17 cellular contexts compared by ENCODE assay signal in genomic region chr2:171128461-171128860, GRCh38.
"Had no signal": no experiment of that assay in that cellular context is flagged by ENCODE, and none has a peak within 500 bp of the region (broad histone marks: within the 10 kb centered on the region; RNA-seq: fewer than 3 reads in every experiment).

No MANE protein-coding gene starts in this region.

- H3K36me3 ChIP-seq: colonic mucosa, esophagus squamous epithelium had no signal

- H3K27me3 Mint-ChIP-seq: activated CD4-positive, alpha-beta T cell treated with anti-CD3 and anti-CD28 coated beads, Interleukin-2, amount 10 ng/mL, durations not matched to agents 7 days and 5 days; activated naive CD4-positive, alpha-beta T cell treated with anti-CD3 and anti-CD28 coated beads, Interleukin-2, amount 10 ng/mL, durations not matched to agents 7 days and 5 days; progenitor cell of endocrine pancreas had no signal

- H3K36me3 Mint-ChIP-seq: natural killer cell, WTC11 had no signal

- H3K4me2 ChIP-seq: smooth muscle cell had no signal

- ATAC-seq: left colon, right cardiac atrium, WTC11 had no signal

- DNase-seq: activated CD4-positive, alpha-beta T cell treated with anti-CD3 and anti-CD28 coated beads, Interleukin-2, amount 10 ng/mL, durations not matched to agents 7 days and 5 days; activated naive CD4-positive, alpha-beta T cell treated with anti-CD3 and anti-CD28 coated beads, Interleukin-2, amount 10 ng/mL, durations not matched to agents 7 days and 5 days; colonic mucosa; esophagus squamous epithelium; foreskin fibroblast; head of caudate nucleus; left colon; natural killer cell; nucleus accumbens; right cardiac atrium; stimulated activated naive CD4-positive, alpha-beta T cell; substantia nigra had no signal

- H3K27ac Mint-ChIP-seq: activated CD4-positive, alpha-beta T cell treated with anti-CD3 and anti-CD28 coated beads, Interleukin-2, amount 10 ng/mL, durations not matched to agents 7 days and 5 days; activated naive CD4-positive, alpha-beta T cell treated with anti-CD3 and anti-CD28 coated beads, Interleukin-2, amount 10 ng/mL, durations not matched to agents 7 days and 5 days; activated T-helper 2 cell treated with anti-CD3 and anti-CD28 coated beads, Interferon-gamma antibody, Interleukin-2, Interleukin-4, amounts not matched to agents 10 μg/mL and 5 μg/mL and 100 μg/mL, durations not matched to agents 14 hours and 24 hours and 36 hours had no signal

- H3K4me1 ChIP-seq: colonic mucosa had no signal

- H3K4me1 Mint-ChIP-seq: activated CD4-positive, alpha-beta T cell treated with anti-CD3 and anti-CD28 coated beads, Interleukin-2, amount 10 ng/mL, durations not matched to agents 7 days and 5 days; activated naive CD4-positive, alpha-beta T cell treated with anti-CD3 and anti-CD28 coated beads, Interleukin-2, amount 10 ng/mL, durations not matched to agents 7 days and 5 days had no signal

- H3K4me3 ChIP-seq: colonic mucosa, esophagus squamous epithelium, lung, smooth muscle cell had no signal

- H3K27me3 ChIP-seq: colonic mucosa, esophagus squamous epithelium had no signal

- H3K9me3 ChIP-seq: colonic mucosa, esophagus squamous epithelium had no signal

- H3K9me3 Mint-ChIP-seq: activated CD4-positive, alpha-beta T cell treated with anti-CD3 and anti-CD28 coated beads, Interleukin-2, amount 10 ng/mL, durations not matched to agents 7 days and 5 days; activated naive CD4-positive, alpha-beta T cell treated with anti-CD3 and anti-CD28 coated beads, Interleukin-2, amount 10 ng/mL, durations not matched to agents 7 days and 5 days; activated T-helper 2 cell treated with anti-CD3 and anti-CD28 coated beads, Interferon-gamma antibody, Interleukin-2, Interleukin-4, amounts not matched to agents 10 μg/mL and 5 μg/mL and 100 μg/mL, durations not matched to agents 14 hours and 24 hours and 36 hours; natural killer cell; WTC11 had no signal

- H3K27ac ChIP-seq: colonic mucosa, esophagus squamous epithelium had no signal

- H3K4me3 Mint-ChIP-seq: activated CD4-positive, alpha-beta T cell treated with anti-CD3 and anti-CD28 coated beads, Interleukin-2, amount 10 ng/mL, durations not matched to agents 7 days and 5 days; activated naive CD4-positive, alpha-beta T cell treated with anti-CD3 and anti-CD28 coated beads, Interleukin-2, amount 10 ng/mL, durations not matched to agents 7 days and 5 days; natural killer cell; WTC11 had no signal
